ENCODE assay signal across 34 cellular contexts in genomic region chr2:242017086-242017485, GRCh38.
"Had no signal": no experiment of that assay in that cellular context is flagged by ENCODE, and none has a peak within 500 bp of the region (broad histone marks: within the 10 kb centered on the region; RNA-seq: fewer than 3 reads in every experiment).

No MANE protein-coding gene starts in this region.

- H3K4me3 ChIP-seq: adrenal gland, body of pancreas, breast epithelium, Peyer's patch had no signal

- H3K9me3 ChIP-seq: adrenal gland, body of pancreas, breast epithelium, Peyer's patch had no signal

- H3K4me1 ChIP-seq: adrenal gland, breast epithelium, Peyer's patch had no signal

- H3K9me3 Mint-ChIP-seq: activated CD4-positive, alpha-beta T cell treated with anti-CD3 and anti-CD28 coated beads, Interleukin-2, amount 10 ng/mL, durations not matched to agents 24 days and 14 days; activated CD8-positive, alpha-beta T cell treated with anti-CD3 and anti-CD28 coated beads for 36 hours; activated naive CD4-positive, alpha-beta T cell treated with anti-CD3 and anti-CD28 coated beads, Interleukin-2, amount 50 U/mL, for 72 hours; activated T-cell treated with anti-CD3 and anti-CD28 coated beads, Interleukin-2, amount 50 U/mL, for 4 hours; activated T-helper 1 cell treated with anti-CD3 and anti-CD28 coated beads, Interleukin-12 subunit alpha, Interleukin-12 subunit beta, Interleukin-2, Interleukin-4 antibody, amounts not matched to agents 30 ng/mL and 10 ng/mL and 1 ng/mL, durations not matched to agents 14 hours and 24 hours and 36 hours had no signal

- H3K27me3 Mint-ChIP-seq: activated CD8-positive, alpha-beta T cell treated with anti-CD3 and anti-CD28 coated beads for 36 hours had no signal

- DNase-seq: activated CD4-positive, alpha-beta T cell treated with anti-CD3 and anti-CD28 coated beads, Interleukin-2, amount 10 ng/mL, durations not matched to agents 24 days and 14 days; activated CD4-positive, alpha-beta T cell treated with anti-CD3 and anti-CD28 coated beads, Interleukin-2, amount 50 U/mL, for 4 hours; activated CD8-positive, alpha-beta T cell treated with anti-CD3 and anti-CD28 coated beads for 36 hours; activated gamma-delta T cell treated with Interleukin-2 at 50 U/mL for 16 hours; activated naive CD4-positive, alpha-beta T cell treated with anti-CD3 and anti-CD28 coated beads for 36 hours; activated T-cell treated with anti-CD3 and anti-CD28 coated beads for 4 hours; activated T-cell treated with anti-CD3 and anti-CD28 coated beads, Interleukin-2, amount 50 U/mL, for 4 hours; caudate nucleus; Karpas-422; KBM-7; NCI-H1105; NCI-H1417 treated with DMSO at 0.1 percent for 48 hours; NCI-H187 treated with DMSO at 0.1 percent for 48 hours; NCI-H2081; NCI-H226; NCI-H446 treated with DMSO at 0.1 percent for 48 hours; NCI-H524; NCI-H69; NCI-H82; NK-92 treated with Interleukin-12 subunit alpha and Interleukin-12 subunit beta, amount 100 ng/mL, for 24 hours; PC-3; SIG-M5; SW 1271; T-helper 1 cell; T1000 had no signal

- H3K27ac ChIP-seq: adrenal gland, body of pancreas, breast epithelium, Peyer's patch, RWPE1 had no signal

- H3K27ac Mint-ChIP-seq: activated CD4-positive, alpha-beta T cell treated with anti-CD3 and anti-CD28 coated beads, Interleukin-2, amount 10 ng/mL, durations not matched to agents 24 days and 14 days; activated CD8-positive, alpha-beta T cell treated with anti-CD3 and anti-CD28 coated beads for 36 hours; activated naive CD4-positive, alpha-beta T cell treated with anti-CD3 and anti-CD28 coated beads for 36 hours; activated T-helper 1 cell treated with anti-CD3 and anti-CD28 coated beads, Interleukin-12 subunit alpha, Interleukin-12 subunit beta, Interleukin-2, Interleukin-4 antibody, amounts not matched to agents 30 ng/mL and 10 ng/mL and 1 ng/mL, durations not matched to agents 14 hours and 24 hours and 36 hours had no signal

- H3K4me3 Mint-ChIP-seq: activated CD4-positive, alpha-beta T cell treated with anti-CD3 and anti-CD28 coated beads, Interleukin-2, amount 10 ng/mL, durations not matched to agents 24 days and 14 days; activated CD8-positive, alpha-beta T cell treated with anti-CD3 and anti-CD28 coated beads for 36 hours; activated naive CD4-positive, alpha-beta T cell treated with anti-CD3 and anti-CD28 coated beads for 36 hours; activated T-cell treated with anti-CD3 and anti-CD28 coated beads, Interleukin-2, amount 50 U/mL, for 4 hours; activated T-helper 1 cell treated with anti-CD3 and anti-CD28 coated beads, Interleukin-12 subunit alpha, Interleukin-12 subunit beta, Interleukin-2, Interleukin-4 antibody, amounts not matched to agents 30 ng/mL and 10 ng/mL and 1 ng/mL, durations not matched to agents 14 hours and 24 hours and 36 hours had no signal

- H3K36me3 ChIP-seq: adrenal gland, breast epithelium, Peyer's patch had no signal

- ATAC-seq: activated CD8-positive, alpha-beta T cell treated with anti-CD3 and anti-CD28 coated beads for 36 hours; activated naive CD4-positive, alpha-beta T cell treated with anti-CD3 and anti-CD28 coated beads, Interleukin-2, amount 50 U/mL, for 72 hours; activated T-cell treated with anti-CD3 and anti-CD28 coated beads, Interleukin-2, amount 50 U/mL, for 4 hours; body of pancreas; PC-3; Right ventricle myocardium inferior had no signal

- FAIRE-seq: astrocyte had no signal

- H3K27me3 ChIP-seq: adrenal gland, body of pancreas, breast epithelium, Peyer's patch had no signal
